25 cellular contexts compared by ENCODE assay signal in the genomic region with DNA sequence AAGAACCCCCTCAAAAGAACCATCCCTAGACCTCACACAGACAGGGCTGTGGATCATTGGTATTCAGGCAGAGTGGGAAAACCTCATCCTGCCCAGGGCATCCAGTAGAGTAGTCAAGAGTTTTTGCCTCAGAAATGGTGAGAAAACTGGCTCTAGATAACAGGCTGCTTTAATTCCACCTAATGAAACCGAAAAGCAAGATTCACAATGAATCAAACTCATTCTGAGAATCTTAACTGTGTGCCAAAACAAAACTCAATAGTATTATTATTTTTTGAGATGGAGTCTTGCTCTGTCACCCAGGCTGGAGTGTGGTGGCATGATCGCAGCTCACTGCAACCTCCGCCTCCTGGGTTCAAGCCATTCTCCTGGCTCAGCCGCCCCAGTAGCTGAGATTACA. TPM values are rescaled to one million over a fixed set of nuclear protein-coding genes. Genes with fewer than 3 reads are reported as not detected.
DNase-seq lines count a peak whose midpoint lies in the region; ATAC-seq and TF ChIP-seq lines count a peak whose summit lies in the region.
"Had no signal": no experiment of that assay in that cellular context is flagged by ENCODE, and none has a peak within 500 bp of the region (broad histone marks: within the 10 kb centered on the region; RNA-seq: fewer than 3 reads in every experiment).

No MANE protein-coding gene starts in this region.

- H3K4me1 Mint-ChIP-seq in activated CD8-positive, alpha-beta memory T cell treated with anti-CD3 and anti-CD28 coated beads, Interleukin-2, amount 10 ng/mL, durations not matched to agents 7 days and 5 days: peaks cover 6% of the 10 kb centered on the region
- H3K4me1 Mint-ChIP-seq in activated T-helper 17 cell treated with anti-CD3 and anti-CD28 coated beads, Interleukin-2, amount 50 U/mL, for 72 hours: no peaks in the 10 kb centered on the region
- H3K4me1 Mint-ChIP-seq in chondrocyte (ENCODE audit: low read depth): peaks cover 8% of the 10 kb centered on the region
- no peaks in the 10 kb centered on the region for H3K4me1 Mint-ChIP-seq in MCF 10A (ENCODE audit: insufficient read depth, unreplicated experiment)
- H3K4me1 Mint-ChIP-seq: CD4-positive, alpha-beta memory T cell; CD4-positive, CD25-positive, alpha-beta regulatory T cell; CD8-positive, alpha-beta memory T cell had no signal

- POLR2A ChIA-PET in MCF 10A (lab: Yijun Ruan, JAX): interaction anchor here (0.6 kb wide), 1 partner anchor 459 kb away, joined by 3 read pairs; no protein-coding TSS in a partner anchor

- H3K27me3 Mint-ChIP-seq in activated CD8-positive, alpha-beta memory T cell treated with anti-CD3 and anti-CD28 coated beads, Interleukin-2, amount 10 ng/mL, durations not matched to agents 7 days and 5 days: peaks cover 19% of the 10 kb centered on the region
- peaks cover 14% of the 10 kb centered on the region for H3K27me3 Mint-ChIP-seq in activated T-helper 17 cell treated with anti-CD3 and anti-CD28 coated beads, Interleukin-2, amount 50 U/mL, for 72 hours
- H3K27me3 Mint-ChIP-seq in chondrocyte (ENCODE audit: low read depth) (peaks cover 5% of the 10 kb centered on the region), MCF 10A (ENCODE audit: insufficient read depth, unreplicated experiment) (no peaks in the 10 kb centered on the region)

- no TSS peak for BruUV-seq in MCF 10A (replicated peaks; lab: Mats Ljungman, UMichigan)

- H3K9me3 Mint-ChIP-seq in activated CD8-positive, alpha-beta memory T cell treated with anti-CD3 and anti-CD28 coated beads, Interleukin-2, amount 10 ng/mL, durations not matched to agents 7 days and 5 days (ENCODE audit: low read depth): no peaks in the 10 kb centered on the region
- H3K9me3 Mint-ChIP-seq in activated T-helper 17 cell treated with anti-CD3 and anti-CD28 coated beads, Interleukin-2, amount 50 U/mL, for 72 hours: no peaks in the 10 kb centered on the region
- no peaks in the 10 kb centered on the region for H3K9me3 Mint-ChIP-seq in chondrocyte (ENCODE audit: low read depth)
- no peaks in the 10 kb centered on the region for H3K9me3 Mint-ChIP-seq in MCF 10A (ENCODE audit: unreplicated experiment)
- H3K9me3 Mint-ChIP-seq: CD14-positive monocyte; CD4-positive, alpha-beta memory T cell; CD8-positive, alpha-beta memory T cell had no signal

- intact Hi-C loops in posterior vena cava (cut with DNase I): no loop called here
- intact Hi-C loops in MCF 10A (cut with micrococcal nuclease): no loop called here

- no peak overlapping the region for H3K4me3 Mint-ChIP-seq in activated CD8-positive, alpha-beta memory T cell treated with anti-CD3 and anti-CD28 coated beads, Interleukin-2, amount 10 ng/mL, durations not matched to agents 7 days and 5 days
- H3K4me3 Mint-ChIP-seq in activated T-helper 17 cell treated with anti-CD3 and anti-CD28 coated beads, Interleukin-2, amount 50 U/mL, for 72 hours: no peak overlapping the region
- H3K4me3 Mint-ChIP-seq in chondrocyte (ENCODE audit: unreplicated experiment): no peak overlapping the region
- H3K4me3 Mint-ChIP-seq in MCF 10A (ENCODE audit: unreplicated experiment): no peak overlapping the region
- H3K4me3 Mint-ChIP-seq: CD14-positive monocyte; CD4-positive, alpha-beta memory T cell; CD4-positive, CD25-positive, alpha-beta regulatory T cell; CD8-positive, alpha-beta memory T cell had no signal

- TF ChIP-seq CTCF in chondrocyte (IDR thresholded peaks at IDR 0.05) (no peak), MCF 10A (IDR thresholded peaks at IDR 0.05; ENCODE audit: unreplicated experiment) (no peak)

- no peak for DNase-seq in activated CD8-positive, alpha-beta memory T cell treated with anti-CD3 and anti-CD28 coated beads, Interleukin-2, amount 10 ng/mL, durations not matched to agents 7 days and 5 days
- DNase-seq in activated CD8-positive, alpha-beta memory T cell treated with anti-CD3 and anti-CD28 coated beads, Interleukin-2, amount 50 U/mL, for 48 hours: no peak
- peak; percentile 7 for DNase-seq in chondrocyte (ENCODE audit: low spot score)
- peak; percentile 31 for DNase-seq in posterior vena cava (ENCODE audit: low spot score)
- DNase-seq in MCF 10A (ENCODE audit: unreplicated experiment): no peak
- DNase-seq: 8988T; ACHN; BE2C; C1 segment of cervical spinal cord; CD4-positive, alpha-beta memory T cell; CD4-positive, CD25-positive, alpha-beta regulatory T cell; CD8-positive, alpha-beta memory T cell; COR-L47; DMS 273 treated with DMSO at 0.1 percent for 48 hours; DMS153; DMS53; DMS79; DND-41; EL; GDM1 had no signal

- H3K36me3 Mint-ChIP-seq in activated CD8-positive, alpha-beta memory T cell treated with anti-CD3 and anti-CD28 coated beads, Interleukin-2, amount 10 ng/mL, durations not matched to agents 7 days and 5 days: no peaks in the 10 kb centered on the region
- no peaks in the 10 kb centered on the region for H3K36me3 Mint-ChIP-seq in activated T-helper 17 cell treated with anti-CD3 and anti-CD28 coated beads, Interleukin-2, amount 50 U/mL, for 72 hours (ENCODE audit: low read depth)
- H3K36me3 Mint-ChIP-seq in chondrocyte (ENCODE audit: low read depth): no peaks in the 10 kb centered on the region
- no peaks in the 10 kb centered on the region for H3K36me3 Mint-ChIP-seq in MCF 10A (ENCODE audit: insufficient read depth, unreplicated experiment)
- H3K36me3 Mint-ChIP-seq: CD14-positive monocyte; CD4-positive, alpha-beta memory T cell; CD4-positive, CD25-positive, alpha-beta regulatory T cell; CD8-positive, alpha-beta memory T cell had no signal

- CTCF ChIA-PET in activated CD8-positive, alpha-beta memory T cell treated with anti-CD3 and anti-CD28 coated beads, Interleukin-2, amount 10 ng/mL, durations not matched to agents 7 days and 5 days (lab: Charles Lee): interaction anchor here (1.2 kb wide), 1 partner anchor 162 kb away, joined by 3 read pairs; no protein-coding TSS in a partner anchor
- CTCF ChIA-PET in MCF 10A (lab: Yijun Ruan, JAX): interaction anchor here (0.7 to 1.1 kb wide), 3 partner anchors 13 to 543 kb away, joined by 3 to 4 read pairs (median 4); no protein-coding TSS in a partner anchor

- no peak overlapping the region for H3K27ac Mint-ChIP-seq in activated CD8-positive, alpha-beta memory T cell treated with anti-CD3 and anti-CD28 coated beads, Interleukin-2, amount 10 ng/mL, durations not matched to agents 7 days and 5 days
- no peak overlapping the region for H3K27ac Mint-ChIP-seq in activated T-helper 17 cell treated with anti-CD3 and anti-CD28 coated beads, Interleukin-2, amount 50 U/mL, for 72 hours
- H3K27ac Mint-ChIP-seq in chondrocyte (ENCODE audit: unreplicated experiment) (no peak overlapping the region), MCF 10A (ENCODE audit: low read depth, unreplicated experiment) (no peak overlapping the region)
- H3K27ac Mint-ChIP-seq: CD14-positive monocyte; CD4-positive, alpha-beta memory T cell; CD4-positive, CD25-positive, alpha-beta regulatory T cell had no signal

- peak; percentile 16 for ATAC-seq in activated CD8-positive, alpha-beta memory T cell treated with anti-CD3 and anti-CD28 coated beads, Interleukin-2, amount 10 ng/mL, durations not matched to agents 7 days and 5 days
- peak; percentile 52 for ATAC-seq in activated T-helper 17 cell treated with anti-CD3 and anti-CD28 coated beads, Interleukin-2, amount 50 U/mL, for 72 hours (replicated peaks)
- no peak for ATAC-seq in HG03097 (IDR thresholded peaks at IDR 0.05; ENCODE audit: low FRiP score, unreplicated experiment)
- no peak for ATAC-seq in GM18861 (IDR thresholded peaks at IDR 0.05; ENCODE audit: unreplicated experiment)
- ATAC-seq: GM12878 had no signal

RNA-seq across cellular contexts. Expression of a gene that starts 17.8 kb away (rescaled TPM):
- total RNA-seq in activated CD8-positive, alpha-beta memory T cell treated with anti-CD3 and anti-CD28 coated beads, Interleukin-2, amount 10 ng/mL, durations not matched to agents 7 days and 5 days: 1,000 to 10,000 TPM; 1,230 to 1,897 TPM
- 1,000 to 10,000 TPM; 1,980 to 2,963 TPM for total RNA-seq in activated T-helper 17 cell treated with anti-CD3 and anti-CD28 coated beads, Interleukin-2, amount 50 U/mL, for 72 hours
- 774 to 814 TPM (median 795 TPM) in 3 replicates for total RNA-seq in chondrocyte
- 100 to 1,000 TPM; 500 to 508 TPM for total RNA-seq in posterior vena cava
- total RNA-seq in MCF 10A (2022): 3,249 and 4,548 TPM in 2 replicates

RNA-seq across cellular contexts. Expression of a gene that starts 49.5 kb away (rescaled TPM):
- total RNA-seq in activated CD8-positive, alpha-beta memory T cell treated with anti-CD3 and anti-CD28 coated beads, Interleukin-2, amount 10 ng/mL, durations not matched to agents 7 days and 5 days: not detected
- total RNA-seq in activated T-helper 17 cell treated with anti-CD3 and anti-CD28 coated beads, Interleukin-2, amount 50 U/mL, for 72 hours: under 1 TPM; 0.19 to 0.21 TPM
- total RNA-seq in chondrocyte (1.7 to 18.1 TPM (median 2.1 TPM) in 3 replicates), posterior vena cava (10 to 100 TPM in 1 of 2 donors, 1 to 10 TPM in 1; 6.6 to 11.5 TPM), MCF 10A (2022) (not detected in 2 replicates)

Comparison
In these comparisons a context has a peak if more than half of its experiments do, and no peak if none do; other contexts are left out.
1. ATAC-seq: peak in activated CD8-positive, alpha-beta memory T cell treated with anti-CD3 and anti-CD28 coated beads, Interleukin-2, amount 10 ng/mL, durations not matched to agents 7 days and 5 days (single experiment) and activated T-helper 17 cell treated with anti-CD3 and anti-CD28 coated beads, Interleukin-2, amount 50 U/mL, for 72 hours (single experiment); none in HG03097 (single experiment) and GM18861 (single experiment).
2. DNase-seq: peak in chondrocyte (single experiment) and posterior vena cava (single experiment); none in activated CD8-positive, alpha-beta memory T cell treated with anti-CD3 and anti-CD28 coated beads, Interleukin-2, amount 10 ng/mL, durations not matched to agents 7 days and 5 days (single experiment), activated CD8-positive, alpha-beta memory T cell treated with anti-CD3 and anti-CD28 coated beads, Interleukin-2, amount 50 U/mL, for 48 hours (single experiment) and MCF 10A (single experiment).